In genomic region chr2:170928036-170928823, GRCh38 we compare ENCODE assay signal across 8 cellular contexts. TPM values are rescaled to one million over a fixed set of nuclear protein-coding genes. Genes with fewer than 3 reads are reported as not detected.
DNase-seq lines count a peak whose midpoint lies in the region; ATAC-seq and TF ChIP-seq lines count a peak whose summit lies in the region.

No MANE protein-coding gene starts in this region.

- H3K9me2 ChIP-seq in GM23338 (ENCODE audit: insufficient read depth) = peaks cover 12% of the 10 kb centered on the region; the same call in 1 of the 2 replicates

- H3K36me3 ChIP-seq in BLaER1 treated with 17β-estradiol and CSF1 and Interleukin-3, amounts not matched to agents 10 nM and 100 nM = peaks cover 0 to 21% (median 11%) of the 10 kb centered on the region in 11 experiments; a peak in 15 of 22 replicates
- H3K36me3 ChIP-seq in GM23338 (ENCODE audit: insufficient read depth) (no peaks in the 10 kb centered on the region), duodenal mucosa (ENCODE audit: control insufficient read depth in 1 of 2, insufficient read depth in 2 of 2, low read length in 2 of 2) (no peaks in the 10 kb centered on the region), muscle layer of duodenum (ENCODE audit: control insufficient read depth in 1 of 2, insufficient read depth in 2 of 2, low read length in 2 of 2) (peaks cover 0 to 5% of the 10 kb centered on the region in 2 donors)

- H3K27me3 Mint-ChIP-seq in GM23338 (ENCODE audit: insufficient read depth, low read depth, poor library complexity) = peaks cover 16% of the 10 kb centered on the region

- peaks cover 24 to 52% (median 39%) of the 10 kb centered on the region in 11 experiments for H3K9me3 ChIP-seq in BLaER1 treated with 17β-estradiol and CSF1 and Interleukin-3, amounts not matched to agents 10 nM and 100 nM (replicated peaks in 1 of 11)
- H3K9me3 ChIP-seq in duodenal mucosa (ENCODE audit: control insufficient read depth in 1 of 2, low read length in 2 of 2) = peaks cover 14% of the 10 kb centered on the region in 2 donors
- H3K9me3 ChIP-seq in muscle layer of duodenum (ENCODE audit: control insufficient read depth in 1 of 2, low read length in 2 of 2) = no peaks in the 10 kb centered on the region

- peak overlapping the region; percentile 25 to 97 (median 78); a peak in 19 of 20 replicates for H3K4me3 ChIP-seq in BLaER1 treated with 17β-estradiol and CSF1 and Interleukin-3, amounts not matched to agents 10 nM and 100 nM
- H3K4me3 ChIP-seq in GM23338 (peak overlapping the region; percentile 49), duodenal mucosa (ENCODE audit: low read depth in 1 of 2, low read length in 2 of 2) (peak overlapping the region; percentile 60 to 93), muscle layer of duodenum (ENCODE audit: low read depth in 1 of 2, low read length in 2 of 2) (peak overlapping the region; percentile 59 to 89)

- peak overlapping the region; percentile 46 to 98 (median 97); a peak in 21 of 22 replicates for H3K9ac ChIP-seq in BLaER1 treated with 17β-estradiol and CSF1 and Interleukin-3, amounts not matched to agents 10 nM and 100 nM
- H3K9ac ChIP-seq in duodenal mucosa (ENCODE audit: low read depth in 1 of 2, low read length in 2 of 2) = peak overlapping the region; percentile 40 to 51

- no peak for TF ChIP-seq CTCF in GM23338 (conservative IDR thresholded peaks at IDR 0.05; ENCODE audit: low read depth in 2 of 2)

- peak; percentile 48 for DNase-seq in GM23338 (ENCODE audit: low spot score)
- peak; percentile 34 for DNase-seq in RPMI7951 (ENCODE audit: low read depth)
- no peak for DNase-seq in effector CD4-positive, alpha-beta T cell

- H3K4me3 Mint-ChIP-seq in GM23338 = peak overlapping the region; percentile 92

- H3F3A ChIP-seq in GM23338 (replicated peaks; ENCODE audit: low read depth) = peaks cover 13% of the 10 kb centered on the region; the same call in 1 of the 2 replicates

- ATAC-seq in GM23338 (no peak; the same call in 2 of the 3 replicates), GM21737 (IDR thresholded peaks at IDR 0.05; ENCODE audit: unreplicated experiment) (no peak), GM18873 (IDR thresholded peaks at IDR 0.05; ENCODE audit: low FRiP score, unreplicated experiment) (no peak)

- H3K36me3 Mint-ChIP-seq in GM23338 (ENCODE audit: low read depth) = peaks cover 44% of the 10 kb centered on the region

- peak overlapping the region; percentile 23; the same call in 1 of the 2 replicates for H2AFZ ChIP-seq in GM23338

- no peaks in the 10 kb centered on the region for H3K27me3 ChIP-seq in BLaER1 treated with 17β-estradiol and CSF1 and Interleukin-3, amounts not matched to agents 10 nM and 100 nM
- no peaks in the 10 kb centered on the region for H3K27me3 ChIP-seq in GM23338 (ENCODE audit: insufficient read depth)
- H3K27me3 ChIP-seq in duodenal mucosa (ENCODE audit: control insufficient read depth in 1 of 2, insufficient read depth in 2 of 2, low read length in 2 of 2) = no peaks in the 10 kb centered on the region
- H3K27me3 ChIP-seq in muscle layer of duodenum (ENCODE audit: low read depth, low read length) = no peaks in the 10 kb centered on the region

- H3K79me2 ChIP-seq in GM23338 (replicated peaks; ENCODE audit: insufficient read depth) = peaks cover 38% of the 10 kb centered on the region

- peaks cover 20% of the 10 kb centered on the region for H3K4me1 Mint-ChIP-seq in GM23338

- H3K27ac ChIP-seq in BLaER1 treated with 17β-estradiol and CSF1 and Interleukin-3, amounts not matched to agents 10 nM and 100 nM = peak overlapping the region; percentile 47 to 97 (median 76); a peak in 20 of 22 replicates
- H3K27ac ChIP-seq in GM23338 (ENCODE audit: low read depth) (peak overlapping the region; percentile 91), duodenal mucosa (ENCODE audit: low read depth, low read length) (no peak overlapping the region), muscle layer of duodenum (ENCODE audit: low read length) (peak overlapping the region; percentile 45)

- H3K9me3 Mint-ChIP-seq in GM23338 = peaks cover 40% of the 10 kb centered on the region

- H3K4me1 ChIP-seq in BLaER1 treated with 17β-estradiol and CSF1 and Interleukin-3, amounts not matched to agents 10 nM and 100 nM = peaks cover 27 to 38% (median 31%) of the 10 kb centered on the region in 10 experiments
- H3K4me1 ChIP-seq in GM23338 (ENCODE audit: insufficient read depth) = peaks cover 11% of the 10 kb centered on the region
- H3K4me1 ChIP-seq in duodenal mucosa (ENCODE audit: control insufficient read depth in 1 of 2, insufficient read depth in 2 of 2, low read length in 2 of 2) = peaks cover 20 to 31% of the 10 kb centered on the region in 2 donors
- peaks cover 0 to 20% of the 10 kb centered on the region in 2 donors for H3K4me1 ChIP-seq in muscle layer of duodenum (ENCODE audit: control insufficient read depth in 1 of 2, insufficient read depth in 2 of 2, low read length in 2 of 2)

- H4K20me1 ChIP-seq in BLaER1 treated with 17β-estradiol and CSF1 and Interleukin-3, amounts not matched to agents 10 nM and 100 nM = peaks cover 31 to 40% (median 36%) of the 10 kb centered on the region in 11 experiments; a peak in 20 of 22 replicates
- H4K20me1 ChIP-seq in GM23338 (replicated peaks; ENCODE audit: insufficient read depth) = peaks cover 16% of the 10 kb centered on the region

- H3K4me2 ChIP-seq in BLaER1 treated with 17β-estradiol and CSF1 and Interleukin-3, amounts not matched to agents 10 nM and 100 nM = peak overlapping the region; percentile 48 to 79 (median 67)
- peak overlapping the region; percentile 72 for H3K4me2 ChIP-seq in GM23338

- H3K27ac Mint-ChIP-seq in GM23338 = peak overlapping the region; percentile 91

TF ChIP-seq in GM23338, 12 proteins besides CTCF, POLR2A, EP300 and RAD21:
- TF ChIP-seq JUNB (IDR thresholded peaks at IDR 0.05; ENCODE audit: unreplicated experiment) (no peak), ETS1 (IDR thresholded peaks at IDR 0.05) (peak; percentile 64)

RNA-seq across cellular contexts. Expression of gene GORASP2, which starts 0.8 kb away (rescaled TPM):
- total RNA-seq in GM23338 (2014; rRNA removed; shearing (Covaris generic)) = 45.2 and 45.9 TPM in 2 replicates
- polyA plus RNA-seq in GM23338 (2016; fragmentation: Nextera tagmentation; extraction: Ambion mirVana) = 38.7 and 44.5 TPM in 2 replicates
- 41.4 and 49.5 TPM in 2 replicates for total RNA-seq in RPMI7951 (2014; rRNA removed; shearing (Covaris generic))
